Comparison of ENCODE assay signal across 10 cellular contexts in genomic region chr14:104799239-104799599, GRCh38. TPM values are rescaled to one million over a fixed set of nuclear protein-coding genes. Genes with fewer than 3 reads are reported as not detected.
DNase-seq lines count a peak whose midpoint lies in the region; ATAC-seq, FAIRE-seq and TF ChIP-seq lines count a peak whose summit lies in the region.
"Had no signal": no experiment of that assay in that cellular context is flagged by ENCODE, and none has a peak within 500 bp of the region (broad histone marks: within the 10 kb centered on the region; RNA-seq: fewer than 3 reads in every experiment).

No MANE protein-coding gene starts in this region.

- TF ChIP-seq POLR2A in esophagus squamous epithelium (IDR thresholded peaks at IDR 0.05) = no peak

- no peaks in the 10 kb centered on the region for H3K9me2 ChIP-seq in Loucy (replicated peaks; ENCODE audit: low read depth, low read length)
- H3K9me2 ChIP-seq: SK-N-SH had no signal

- no peak for DNase-seq in esophagus squamous epithelium (lab: John Stamatoyannopoulos, UW)
- DNase-seq in pancreas = peak in 1 of 6 donors; percentile 29
- no peak for DNase-seq in HUDEP-2 (lab: John Stamatoyannopoulos, UW; ENCODE audit: unreplicated experiment in 76 of 76)
- DNase-seq in UCSD-AML1 (lab: John Stamatoyannopoulos, UW; ENCODE audit: unreplicated experiment) = no peak
- no peak for DNase-seq in NOMO-1 treated with dmso at 0.1 percent for 144 hours (lab: John Stamatoyannopoulos, UW; ENCODE audit: unreplicated experiment)
- DNase-seq: DND-41, SK-N-SH had no signal

- 31 to 44% methylated on average over 7 of the region's 7 CpGs for WGBS in esophagus squamous epithelium, 2 donors
- 38 to 47% methylated on average over 7 of the region's 7 CpGs for WGBS in pancreas, 2 donors

- H3F3A ChIP-seq in Loucy (ENCODE audit: low read depth) = peaks cover 13% of the 10 kb centered on the region

- TF ChIP-seq CTCF in Loucy (conservative IDR thresholded peaks at IDR 0.05; ENCODE audit: low read length) (no peak), esophagus squamous epithelium (IDR thresholded peaks at IDR 0.05) (no peak), pancreas (IDR thresholded peaks at IDR 0.05) (no peak)

- peaks cover 2 to 43% (median 39%) of the 10 kb centered on the region in 11 experiments; a peak in 21 of 22 replicates for H4K20me1 ChIP-seq in BLaER1 treated with 17β-estradiol and CSF1 and Interleukin-3, amounts not matched to agents 10 nM and 100 nM
- peaks cover 13% of the 10 kb centered on the region for H4K20me1 ChIP-seq in Loucy (ENCODE audit: insufficient read depth, low read length, poor library complexity, severe bottlenecking)

- no peaks in the 10 kb centered on the region for H3K9me3 ChIP-seq in BLaER1 treated with 17β-estradiol and CSF1 and Interleukin-3, amounts not matched to agents 10 nM and 100 nM (replicated peaks in 1 of 11)
- H3K9me3 ChIP-seq in Loucy (ENCODE audit: insufficient read depth, low read depth, low read length) (no peaks in the 10 kb centered on the region), esophagus squamous epithelium (no peaks in the 10 kb centered on the region), pancreas (no peaks in the 10 kb centered on the region)
- H3K9me3 ChIP-seq: SK-N-SH had no signal

- H3K27ac ChIP-seq in BLaER1 treated with 17β-estradiol and CSF1 and Interleukin-3, amounts not matched to agents 10 nM and 100 nM = peak overlapping the region in 2 of 11 experiments; percentile 44 to 76; a peak in 5 of 22 replicates
- H3K27ac ChIP-seq in esophagus squamous epithelium (peak overlapping the region; percentile 90 to 95 (median 94)), pancreas (peak overlapping the region; percentile 84 to 97 (median 92))

- peak overlapping the region; percentile 97 for H2AFZ ChIP-seq in Loucy (ENCODE audit: low read length)

- H3K4me3 ChIP-seq in BLaER1 treated with 17β-estradiol and CSF1 and Interleukin-3, amounts not matched to agents 10 nM and 100 nM = no peak overlapping the region; a peak in 2 of 20 replicates
- peak overlapping the region; percentile 86 for H3K4me3 ChIP-seq in Loucy (ENCODE audit: low read length, poor library complexity, severe bottlenecking)
- no peak overlapping the region for H3K4me3 ChIP-seq in esophagus squamous epithelium
- H3K4me3 ChIP-seq in pancreas = no peak overlapping the region

- ATAC-seq in pancreas (no peak), HG03159 (IDR thresholded peaks at IDR 0.05; ENCODE audit: unreplicated experiment) (no peak)

- H3K36me3 ChIP-seq in BLaER1 treated with 17β-estradiol and CSF1 and Interleukin-3, amounts not matched to agents 10 nM and 100 nM = no peaks in the 10 kb centered on the region
- H3K36me3 ChIP-seq in Loucy (ENCODE audit: insufficient read depth, low read length) (no peaks in the 10 kb centered on the region), esophagus squamous epithelium (no peaks in the 10 kb centered on the region), pancreas (no peaks in the 10 kb centered on the region)

- no peak for FAIRE-seq in pancreas (lab: Jason Lieb, UNC)

- peak overlapping the region in 10 of 11 experiments; percentile 96 to 100 (median 100); a peak in 15 of 22 replicates for H3K4me2 ChIP-seq in BLaER1 treated with 17β-estradiol and CSF1 and Interleukin-3, amounts not matched to agents 10 nM and 100 nM
- peak overlapping the region; percentile 88 for H3K4me2 ChIP-seq in Loucy (ENCODE audit: low read depth, low read length, poor library complexity, severe bottlenecking)

- H3K4me1 ChIP-seq in BLaER1 treated with 17β-estradiol and CSF1 and Interleukin-3, amounts not matched to agents 10 nM and 100 nM = peaks cover 57 to 82% (median 78%) of the 10 kb centered on the region in 10 experiments
- H3K4me1 ChIP-seq in Loucy (ENCODE audit: insufficient read depth, low read length, poor library complexity, severe bottlenecking) = peaks cover 37% of the 10 kb centered on the region
- H3K4me1 ChIP-seq in esophagus squamous epithelium = peaks cover 41 to 82% (median 52%) of the 10 kb centered on the region in 3 donors
- H3K4me1 ChIP-seq in pancreas = peaks cover 17 to 36% (median 22%) of the 10 kb centered on the region in 3 donors

- H3K27me3 ChIP-seq in BLaER1 treated with 17β-estradiol and CSF1 and Interleukin-3, amounts not matched to agents 10 nM and 100 nM = peaks cover 0 to 31% (median 22%) of the 10 kb centered on the region in 11 experiments; a peak in 14 of 22 replicates
- no peaks in the 10 kb centered on the region for H3K27me3 ChIP-seq in Loucy (ENCODE audit: insufficient read depth, low read length, poor library complexity, severe bottlenecking)
- H3K27me3 ChIP-seq in esophagus squamous epithelium = no peaks in the 10 kb centered on the region
- no peaks in the 10 kb centered on the region for H3K27me3 ChIP-seq in pancreas

- peaks cover 17% of the 10 kb centered on the region for H3K79me2 ChIP-seq in Loucy (ENCODE audit: insufficient read depth, low read length)

- peak overlapping the region in 1 of 11 experiments; percentile 84; a peak in 2 of 22 replicates for H3K9ac ChIP-seq in BLaER1 treated with 17β-estradiol and CSF1 and Interleukin-3, amounts not matched to agents 10 nM and 100 nM
- peak overlapping the region; percentile 86 for H3K9ac ChIP-seq in Loucy (ENCODE audit: low read depth, low read length, poor library complexity, severe bottlenecking)

- intact Hi-C loops in esophagus squamous epithelium (cut with DNase I) (no loop called here), pancreas (cut with DNase I) (no loop called here)

RNA-seq across cellular contexts. Expression of gene ZBTB42, which starts 1.7 kb away (rescaled TPM):
- total RNA-seq in esophagus squamous epithelium (10 to 100 TPM in 2 of 4 donors, 1 to 10 TPM in 2; 4.7 to 14.2 (median 8.4) TPM), pancreas (10 to 100 TPM in 1 of 6 donors, 1 to 10 TPM in 5; 7.8 to 10.8 (median 8.5) TPM)
- 1 to 10 TPM; 4.1 to 7.6 TPM for polyA plus RNA-seq in pancreas

RNA-seq across cellular contexts. Expression of gene AKT1, which starts 3.7 kb away (rescaled TPM):
- total RNA-seq in esophagus squamous epithelium (10 to 100 TPM; 66.6 to 93.7 (median 71.3) TPM), pancreas (100 to 1,000 TPM in 1 of 6 donors, 10 to 100 TPM in 5; 70.0 to 102 (median 79.7) TPM)
- polyA plus RNA-seq in pancreas = 100 to 1,000 TPM in 1 of 2 donors, 10 to 100 TPM in 1; 84.7 to 106 TPM

RNA-seq across cellular contexts. Expression of gene SIVA1, which starts 46.3 kb away (rescaled TPM):
- total RNA-seq in esophagus squamous epithelium (100 to 1,000 TPM; 149 to 282 (median 201) TPM), pancreas (10 to 100 TPM; 29.1 to 54.6 (median 38.8) TPM)
- polyA plus RNA-seq in pancreas = 100 to 1,000 TPM in 1 of 2 donors, 10 to 100 TPM in 1; 76.3 to 136 TPM
